38 cellular contexts compared by ENCODE assay signal in genomic region chr21:16438761-16439160, GRCh38.
"Had no signal": no experiment of that assay in that cellular context is flagged by ENCODE, and none has a peak within 500 bp of the region (broad histone marks: within the 10 kb centered on the region; RNA-seq: fewer than 3 reads in every experiment).

No MANE protein-coding gene starts in this region.

- H3K4me1 ChIP-seq: ascending aorta had no signal

- H3K27me3 ChIP-seq: ascending aorta, cardiac muscle cell had no signal

- H3K4me1 Mint-ChIP-seq: activated CD4-positive, alpha-beta memory T cell treated with anti-CD3 and anti-CD28 coated beads, Interleukin-2, amount 10 ng/mL, durations not matched to agents 7 days and 5 days; activated CD4-positive, alpha-beta T cell treated with anti-CD3 and anti-CD28 coated beads for 36 hours; activated CD4-positive, alpha-beta T cell treated with anti-CD3 and anti-CD28 coated beads, Interleukin-2, amount 10 ng/mL, durations not matched to agents 7 days and 5 days; activated CD8-positive, alpha-beta memory T cell treated with anti-CD3 and anti-CD28 coated beads, Interleukin-2, amount 10 ng/mL, durations not matched to agents 7 days and 5 days; activated naive CD4-positive, alpha-beta T cell treated with anti-CD3 and anti-CD28 coated beads, Interleukin-2, amount 10 ng/mL, durations not matched to agents 7 days and 5 days; activated naive CD4-positive, alpha-beta T cell treated with anti-CD3 and anti-CD28 coated beads, Interleukin-2, amount 50 U/mL, for 24 hours; activated naive CD8-positive, alpha-beta T cell treated with anti-CD3 and anti-CD28 coated beads, Interleukin-2, amount 10 ng/mL, durations not matched to agents 7 days and 5 days; activated naive CD8-positive, alpha-beta T cell treated with anti-CD3 and anti-CD28 coated beads, Interleukin-2, amount 50 U/mL, for 24 hours; WTC11 had no signal

- H3K27me3 Mint-ChIP-seq: activated CD4-positive, alpha-beta memory T cell treated with anti-CD3 and anti-CD28 coated beads, Interleukin-2, amount 10 ng/mL, durations not matched to agents 7 days and 5 days; activated CD4-positive, alpha-beta T cell treated with anti-CD3 and anti-CD28 coated beads for 36 hours; activated CD4-positive, alpha-beta T cell treated with anti-CD3 and anti-CD28 coated beads, Interleukin-2, amount 10 ng/mL, durations not matched to agents 7 days and 5 days; activated CD8-positive, alpha-beta memory T cell treated with anti-CD3 and anti-CD28 coated beads, Interleukin-2, amount 10 ng/mL, durations not matched to agents 7 days and 5 days; activated naive CD4-positive, alpha-beta T cell treated with anti-CD3 and anti-CD28 coated beads, Interleukin-2, amount 10 ng/mL, durations not matched to agents 7 days and 5 days; activated naive CD4-positive, alpha-beta T cell treated with anti-CD3 and anti-CD28 coated beads, Interleukin-2, amount 50 U/mL, for 24 hours; activated naive CD8-positive, alpha-beta T cell; activated naive CD8-positive, alpha-beta T cell treated with anti-CD3 and anti-CD28 coated beads, Interleukin-2, amount 10 ng/mL, durations not matched to agents 7 days and 5 days; activated naive CD8-positive, alpha-beta T cell treated with anti-CD3 and anti-CD28 coated beads, Interleukin-2, amount 50 U/mL, for 24 hours; activated T-cell treated with anti-CD3 and anti-CD28 coated beads, Interleukin-2, amount 50 U/mL, for 24 hours; brain had no signal

- H3K36me3 Mint-ChIP-seq: activated CD8-positive, alpha-beta memory T cell treated with anti-CD3 and anti-CD28 coated beads, Interleukin-2, amount 10 ng/mL, durations not matched to agents 7 days and 5 days; activated naive CD4-positive, alpha-beta T cell treated with anti-CD3 and anti-CD28 coated beads, Interleukin-2, amount 10 ng/mL, durations not matched to agents 7 days and 5 days; activated naive CD4-positive, alpha-beta T cell treated with anti-CD3 and anti-CD28 coated beads, Interleukin-2, amount 50 U/mL, for 24 hours; activated naive CD8-positive, alpha-beta T cell; activated naive CD8-positive, alpha-beta T cell treated with anti-CD3 and anti-CD28 coated beads, Interleukin-2, amount 10 ng/mL, durations not matched to agents 7 days and 5 days; WTC11 had no signal

- H3K4me3 Mint-ChIP-seq: activated CD4-positive, alpha-beta memory T cell treated with anti-CD3 and anti-CD28 coated beads, Interleukin-2, amount 10 ng/mL, durations not matched to agents 7 days and 5 days; activated CD4-positive, alpha-beta T cell treated with anti-CD3 and anti-CD28 coated beads for 36 hours; activated CD4-positive, alpha-beta T cell treated with anti-CD3 and anti-CD28 coated beads, Interleukin-2, amount 10 ng/mL, durations not matched to agents 7 days and 5 days; activated CD8-positive, alpha-beta memory T cell treated with anti-CD3 and anti-CD28 coated beads, Interleukin-2, amount 10 ng/mL, durations not matched to agents 7 days and 5 days; activated CD8-positive, alpha-beta T cell treated with anti-CD3 and anti-CD28 coated beads, Interleukin-2, amount 10 ng/mL, durations not matched to agents 7 days and 5 days; activated naive CD4-positive, alpha-beta T cell treated with anti-CD3 and anti-CD28 coated beads, Interleukin-2, amount 10 ng/mL, durations not matched to agents 7 days and 5 days; activated naive CD4-positive, alpha-beta T cell treated with anti-CD3 and anti-CD28 coated beads, Interleukin-2, amount 50 U/mL, for 24 hours; activated naive CD8-positive, alpha-beta T cell; activated naive CD8-positive, alpha-beta T cell treated with anti-CD3 and anti-CD28 coated beads, Interleukin-2, amount 10 ng/mL, durations not matched to agents 7 days and 5 days; activated naive CD8-positive, alpha-beta T cell treated with anti-CD3 and anti-CD28 coated beads, Interleukin-2, amount 50 U/mL, for 24 hours; activated T-cell treated with anti-CD3 and anti-CD28 coated beads, Interleukin-2, amount 50 U/mL, for 24 hours; brain; T-helper 1 cell treated with Interleukin-12 subunit alpha and Interleukin-12 subunit beta and Interleukin-4 antibody, amounts not matched to agents 30 μg/mL and 1 μg/mL, for 36 hours; T-helper 2 cell treated with Interferon-gamma antibody and Interleukin-4, amounts not matched to agents 5 μg/mL and 100 μg/mL, for 36 hours; WTC11 had no signal

- H3K36me3 ChIP-seq: ascending aorta, cardiac muscle cell, WERI-Rb-1 had no signal

- FAIRE-seq: bronchial epithelial cell, TTC549 had no signal

- H3K4me3 ChIP-seq: ascending aorta, cardiac muscle cell had no signal

- DNase-seq: activated CD4-positive, alpha-beta memory T cell treated with anti-CD3 and anti-CD28 coated beads, Interleukin-2, amount 10 ng/mL, durations not matched to agents 7 days and 5 days; activated CD4-positive, alpha-beta T cell treated with anti-CD3 and anti-CD28 coated beads for 1 hour; activated CD4-positive, alpha-beta T cell treated with anti-CD3 and anti-CD28 coated beads for 36 hours; activated CD4-positive, alpha-beta T cell treated with anti-CD3 and anti-CD28 coated beads for 48 hours; activated CD4-positive, alpha-beta T cell treated with anti-CD3 and anti-CD28 coated beads, Interleukin-2, amount 10 ng/mL, durations not matched to agents 7 days and 5 days; activated CD4-positive, alpha-beta T cell treated with anti-CD3 and anti-CD28 coated beads, Interleukin-2, amount 50 U/mL, for 48 hours; activated CD4-positive, CD25-positive, alpha-beta regulatory T cell; activated CD8-positive, alpha-beta memory T cell treated with anti-CD3 and anti-CD28 coated beads for 24 hours; activated CD8-positive, alpha-beta memory T cell treated with anti-CD3 and anti-CD28 coated beads, Interleukin-2, amount 10 ng/mL, durations not matched to agents 7 days and 5 days; activated CD8-positive, alpha-beta memory T cell treated with anti-CD3 and anti-CD28 coated beads, Interleukin-2, amount 50 U/mL, for 48 hours; activated CD8-positive, alpha-beta T cell treated with anti-CD3 and anti-CD28 coated beads, Interleukin-2, amount 10 ng/mL, durations not matched to agents 7 days and 5 days; activated effector memory CD4-positive, alpha-beta T cell treated with Interleukin-2 at 50 U/mL for 16 hours; activated gamma-delta T cell; activated naive CD4-positive, alpha-beta T cell treated with anti-CD3 and anti-CD28 coated beads, Interleukin-2, amount 10 ng/mL, durations not matched to agents 7 days and 5 days; activated naive CD4-positive, alpha-beta T cell treated with Interleukin-2 at 50 U/mL for 16 hours; activated naive CD8-positive, alpha-beta T cell treated with anti-CD3 and anti-CD28 coated beads, Interleukin-2, amount 10 ng/mL, durations not matched to agents 7 days and 5 days; activated naive CD8-positive, alpha-beta T cell treated with anti-CD3 and anti-CD28 coated beads, Interleukin-2, amount 50 U/mL, for 24 hours; activated T-cell treated with anti-CD3 and anti-CD28 coated beads, Interleukin-2, amount 50 U/mL, for 24 hours; activated T-cell treated with anti-CD3 and anti-CD28 coated beads, Interleukin-2, amount 50 U/mL, for 48 hours; amygdala; anterior cingulate cortex; caudate nucleus; SW 1271; T-helper 1 cell; T-helper 2 cell; T-helper 9 cell; WERI-Rb-1 had no signal

- H3K9me3 Mint-ChIP-seq: activated CD4-positive, alpha-beta T cell treated with anti-CD3 and anti-CD28 coated beads, Interleukin-2, amount 10 ng/mL, durations not matched to agents 7 days and 5 days; activated naive CD4-positive, alpha-beta T cell treated with anti-CD3 and anti-CD28 coated beads, Interleukin-2, amount 10 ng/mL, durations not matched to agents 7 days and 5 days; activated naive CD8-positive, alpha-beta T cell treated with anti-CD3 and anti-CD28 coated beads, Interleukin-2, amount 10 ng/mL, durations not matched to agents 7 days and 5 days; activated naive CD8-positive, alpha-beta T cell treated with anti-CD3 and anti-CD28 coated beads, Interleukin-2, amount 50 U/mL, for 24 hours; activated T-cell treated with anti-CD3 and anti-CD28 coated beads, Interleukin-2, amount 50 U/mL, for 24 hours; T-helper 1 cell treated with Interleukin-12 subunit alpha and Interleukin-12 subunit beta and Interleukin-4 antibody, amounts not matched to agents 30 μg/mL and 1 μg/mL, for 36 hours had no signal

- H3K9me3 ChIP-seq: ascending aorta had no signal

- H3K27ac Mint-ChIP-seq: activated CD4-positive, alpha-beta memory T cell treated with anti-CD3 and anti-CD28 coated beads, Interleukin-2, amount 10 ng/mL, durations not matched to agents 7 days and 5 days; activated CD4-positive, alpha-beta T cell treated with anti-CD3 and anti-CD28 coated beads for 36 hours; activated CD4-positive, alpha-beta T cell treated with anti-CD3 and anti-CD28 coated beads, Interleukin-2, amount 10 ng/mL, durations not matched to agents 7 days and 5 days; activated CD8-positive, alpha-beta memory T cell treated with anti-CD3 and anti-CD28 coated beads, Interleukin-2, amount 10 ng/mL, durations not matched to agents 7 days and 5 days; activated CD8-positive, alpha-beta T cell treated with anti-CD3 and anti-CD28 coated beads, Interleukin-2, amount 10 ng/mL, durations not matched to agents 7 days and 5 days; activated naive CD4-positive, alpha-beta T cell treated with anti-CD3 and anti-CD28 coated beads, Interleukin-2, amount 10 ng/mL, durations not matched to agents 7 days and 5 days; activated naive CD4-positive, alpha-beta T cell treated with anti-CD3 and anti-CD28 coated beads, Interleukin-2, amount 50 U/mL, for 24 hours; activated naive CD8-positive, alpha-beta T cell; activated naive CD8-positive, alpha-beta T cell treated with anti-CD3 and anti-CD28 coated beads, Interleukin-2, amount 10 ng/mL, durations not matched to agents 7 days and 5 days; activated naive CD8-positive, alpha-beta T cell treated with anti-CD3 and anti-CD28 coated beads, Interleukin-2, amount 50 U/mL, for 24 hours; activated T-cell treated with anti-CD3 and anti-CD28 coated beads, Interleukin-2, amount 50 U/mL, for 24 hours; activated T-helper 2 cell treated with anti-CD3 and anti-CD28 coated beads, Interferon-gamma antibody, Interleukin-2, Interleukin-4, amounts not matched to agents 10 μg/mL and 5 μg/mL and 100 μg/mL, durations not matched to agents 14 hours and 24 hours and 36 hours; T-helper 1 cell treated with Interleukin-12 subunit alpha and Interleukin-12 subunit beta and Interleukin-4 antibody, amounts not matched to agents 30 μg/mL and 1 μg/mL, for 36 hours; T-helper 2 cell treated with Interferon-gamma antibody and Interleukin-4, amounts not matched to agents 5 μg/mL and 100 μg/mL, for 36 hours; WTC11 had no signal

- H3K27ac ChIP-seq: ascending aorta, cardiac muscle cell, WERI-Rb-1 had no signal
